1 cellular context compared by ENCODE assay signal in the genomic region with DNA sequence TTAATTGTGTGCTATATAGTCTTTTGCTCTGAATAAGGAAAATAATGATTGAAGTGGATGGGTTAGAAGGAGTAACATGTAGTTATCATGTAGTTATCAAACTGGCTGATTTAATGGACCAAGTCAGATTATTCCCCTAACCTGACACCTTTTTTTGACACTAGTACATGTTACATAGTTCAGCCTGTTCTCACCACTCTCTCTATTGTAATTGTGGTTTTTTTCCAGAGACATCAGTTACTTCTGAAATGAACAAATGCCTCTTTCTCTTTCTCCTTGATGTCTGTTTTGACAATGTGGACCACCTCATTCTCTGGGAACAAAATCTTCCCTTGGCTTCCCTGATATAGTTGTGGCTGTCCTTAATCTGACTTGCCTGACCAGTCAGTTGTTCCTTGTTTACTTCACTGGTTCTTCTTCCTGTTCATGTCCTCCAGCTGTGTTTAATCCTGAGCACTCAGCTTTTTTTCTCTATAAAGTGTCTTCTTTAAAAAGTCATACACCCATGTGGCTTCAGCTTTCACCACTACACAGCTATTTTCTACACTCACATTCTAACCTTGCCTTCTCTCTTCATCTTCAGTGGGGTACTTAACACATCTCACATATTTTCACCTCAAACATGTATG.
TF ChIP-seq lines count a peak whose summit lies in the region.

No MANE protein-coding gene starts in this region.

TF ChIP-seq in IMR-90, 13 proteins besides CTCF, POLR2A, EP300 and RAD21 (continued from another document):
- no peak for TF ChIP-seq MAZ (IDR thresholded peaks at IDR 0.05; ENCODE audit: borderline replicate concordance, low read depth, low read length)
- TF ChIP-seq RFX5 (IDR thresholded peaks at IDR 0.05; ENCODE audit: low read depth, low read length): no peak
- TF ChIP-seq MAFK (IDR thresholded peaks at IDR 0.05; ENCODE audit: low read depth, low read length): no peak
- no peak for TF ChIP-seq BHLHE40 (IDR thresholded peaks at IDR 0.05; ENCODE audit: low read depth, low read length)
